In genomic region chr3:155676252-155676981, GRCh38 we compare ENCODE assay signal across 10 cellular contexts.
DNase-seq lines count a peak whose midpoint lies in the region; ATAC-seq and TF ChIP-seq lines count a peak whose summit lies in the region.
"Had no signal": no experiment of that assay in that cellular context is flagged by ENCODE, and none has a peak within 500 bp of the region (broad histone marks: within the 10 kb centered on the region; RNA-seq: fewer than 3 reads in every experiment).

No MANE protein-coding gene starts in this region.

- H3K9me3 ChIP-seq in parathyroid adenoma (ENCODE audit: control insufficient read depth, low read length) = no peaks in the 10 kb centered on the region
- H3K9me3 ChIP-seq in CD4-positive, alpha-beta T cell (ENCODE audit: control insufficient read depth, low read length) = no peaks in the 10 kb centered on the region

- no peaks in the 10 kb centered on the region for H3K36me3 Mint-ChIP-seq in CD4-positive, alpha-beta T cell (ENCODE audit: low read depth)

- no peak overlapping the region for H3K27ac Mint-ChIP-seq in CD4-positive, alpha-beta T cell

- H3K36me3 ChIP-seq in parathyroid adenoma (ENCODE audit: control insufficient read depth, insufficient read depth, low read length) = no peaks in the 10 kb centered on the region

- no peak overlapping the region for H3K4me2 ChIP-seq in parathyroid adenoma (ENCODE audit: low read length)

- H3K4me3 Mint-ChIP-seq in CD4-positive, alpha-beta T cell = no peak overlapping the region

- DNase-seq in DMS114 treated with DMSO at 0.1 percent for 48 hours (lab: John Stamatoyannopoulos, UW; ENCODE audit: unreplicated experiment) (peak; percentile 32), RWPE1 (ENCODE audit: low spot score) (peak; percentile 20), foreskin melanocyte (peak; percentile 30), HUDEP-2 (lab: John Stamatoyannopoulos, UW; ENCODE audit: unreplicated experiment in 76 of 76) (no peak), SIG-M5 (lab: John Stamatoyannopoulos, UW) (no peak), NCI-H345 (lab: John Stamatoyannopoulos, UW) (no peak)
- DNase-seq in CD4-positive, alpha-beta T cell = no peak
- DNase-seq: DND-41, NCI-H748 treated with DMSO at 0.1 percent for 48 hours had no signal

- H3K4me1 ChIP-seq in parathyroid adenoma = peaks cover 7% of the 10 kb centered on the region

- no peak overlapping the region for H3K9ac ChIP-seq in parathyroid adenoma

- POLR2A ChIA-PET in RWPE1 (lab: Yijun Ruan, JAX; ENCODE audit: low non-redundant PET) = no interaction called here
- POLR2A ChIA-PET in CD4-positive, alpha-beta T cell (lab: Charles Lee) = no interaction called here

- CTCF ChIA-PET in RWPE1 (lab: Yijun Ruan, JAX) = no interaction called here
- CTCF ChIA-PET in CD4-positive, alpha-beta T cell (lab: Charles Lee) = no interaction called here

- intact Hi-C loops in CD4-positive, alpha-beta T cell (cut with DNase I, micrococcal nuclease) = no loop called here

- no peaks in the 10 kb centered on the region for H3K9me3 Mint-ChIP-seq in CD4-positive, alpha-beta T cell

- peak overlapping the region; percentile 67 for H2AFZ ChIP-seq in parathyroid adenoma

- no peak overlapping the region for H3K4me3 ChIP-seq in parathyroid adenoma (ENCODE audit: low read depth, low read length)

- H3K27ac ChIP-seq in RWPE1 = no peak overlapping the region
- H3K27ac ChIP-seq in parathyroid adenoma = no peak overlapping the region
- no peak overlapping the region for H3K27ac ChIP-seq in CD4-positive, alpha-beta T cell (ENCODE audit: low read depth, low read length)

- H3K79me2 ChIP-seq in parathyroid adenoma = no peaks in the 10 kb centered on the region

- no peak for ATAC-seq in CD4-positive, alpha-beta T cell (ENCODE audit: poor library complexity)

- no peak for TF ChIP-seq CTCF in RWPE1 (conservative IDR thresholded peaks at IDR 0.05; ENCODE audit: low read depth)
- no peak for TF ChIP-seq CTCF in parathyroid adenoma (IDR thresholded peaks at IDR 0.05)
- TF ChIP-seq CTCF in CD4-positive, alpha-beta T cell (IDR thresholded peaks at IDR 0.05) = no peak

- H3K27me3 ChIP-seq in parathyroid adenoma (ENCODE audit: control insufficient read depth, insufficient read depth, low read length) = no peaks in the 10 kb centered on the region
- no peaks in the 10 kb centered on the region for H3K27me3 ChIP-seq in CD4-positive, alpha-beta T cell (ENCODE audit: control insufficient read depth, insufficient read depth, low read length)

- H3K4me1 Mint-ChIP-seq in CD4-positive, alpha-beta T cell (ENCODE audit: low read depth) = no peaks in the 10 kb centered on the region

- peaks cover 5% of the 10 kb centered on the region for H3K27me3 Mint-ChIP-seq in CD4-positive, alpha-beta T cell

Comparison
In these comparisons a context has a peak if more than half of its experiments do, and no peak if none do; other contexts are left out.
1. DNase-seq: peak in DMS114 treated with DMSO at 0.1 percent for 48 hours (single experiment), RWPE1 (single experiment) and foreskin melanocyte (single experiment); none in HUDEP-2 (0 of 76), CD4-positive, alpha-beta T cell (0 of 10), SIG-M5 (single experiment) and NCI-H345 (single experiment).